In the genomic region with DNA sequence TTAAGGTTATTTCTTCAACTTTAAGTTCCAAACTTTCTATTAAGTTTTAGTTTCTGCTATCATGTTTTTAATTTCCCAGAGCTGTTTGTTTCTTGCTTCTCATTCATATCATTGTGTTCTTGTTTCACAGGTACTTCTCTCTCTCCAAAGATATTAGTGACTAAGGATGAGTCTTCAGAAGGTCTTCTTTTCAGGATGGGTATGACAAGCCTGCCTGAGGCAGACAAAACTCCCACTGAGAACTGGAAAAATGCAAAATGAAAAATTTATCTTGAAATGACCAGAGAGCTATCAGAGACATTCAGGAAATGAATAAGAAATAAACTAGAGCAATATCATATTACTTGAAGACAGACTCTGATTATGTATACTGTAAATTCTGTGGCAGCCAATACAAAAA, we compare ENCODE assay signal across 25 cellular contexts.
"Had no signal": no experiment of that assay in that cellular context is flagged by ENCODE, and none has a peak within 500 bp of the region (broad histone marks: within the 10 kb centered on the region; RNA-seq: fewer than 3 reads in every experiment).

No MANE protein-coding gene starts in this region.

- DNase-seq: activated CD4-positive, alpha-beta T cell treated with anti-CD3 and anti-CD28 coated beads, Interleukin-2, amount 10 ng/mL, durations not matched to agents 7 days and 5 days; activated CD8-positive, alpha-beta memory T cell treated with anti-CD3 and anti-CD28 coated beads, Interleukin-2, amount 10 ng/mL, durations not matched to agents 7 days and 5 days; activated CD8-positive, alpha-beta T cell treated with anti-CD3 and anti-CD28 coated beads for 36 hours; activated T-cell treated with anti-CD3 and anti-CD28 coated beads for 4 hours; brain microvascular endothelial cell; colonic mucosa; dorsolateral prefrontal cortex; left lung; naive thymus-derived CD8-positive, alpha-beta T cell; sigmoid colon; stimulated activated CD4-positive, alpha-beta T cell treated with anti-CD3 and anti-CD28 coated beads, Interleukin-2, amount 100 ng/mL, for 48 hours; stimulated activated CD8-positive, alpha-beta memory T cell treated with anti-CD3 and anti-CD28 coated beads, Interleukin-4, amount 100 ng/mL, for 48 hours; stimulated activated naive B cell treated with anti-CD40 and anti-IgM and Interleukin-4, amounts not matched to agents 10 μg/mL and 1 μg/mL and 100 μg/mL, for 72 hours; testis; trophoblast cell had no signal

- H3K36me3 Mint-ChIP-seq: activated CD8-positive, alpha-beta memory T cell treated with anti-CD3 and anti-CD28 coated beads, Interleukin-2, amount 10 ng/mL, durations not matched to agents 7 days and 5 days; neural progenitor cell; stimulated activated naive B cell treated with anti-CD40 and anti-IgM and Interleukin-4, amounts not matched to agents 10 μg/mL and 1 μg/mL and 100 μg/mL, for 72 hours had no signal

- H3K9me3 Mint-ChIP-seq: activated CD4-positive, alpha-beta T cell treated with anti-CD3 and anti-CD28 coated beads, Interleukin-2, amount 10 ng/mL, durations not matched to agents 7 days and 5 days; neural progenitor cell; T-helper 2 cell treated with Interferon-gamma antibody and Interleukin-4, amounts not matched to agents 5 μg/mL and 100 μg/mL, for 36 hours had no signal

- ATAC-seq: activated CD4-positive, CD25-positive, alpha-beta regulatory T cell treated with anti-CD3 and anti-CD28 coated beads, Interleukin-2, amount 50 U/mL, for 24 hours; activated CD8-positive, alpha-beta memory T cell treated with anti-CD3 and anti-CD28 coated beads, Interleukin-2, amount 10 ng/mL, durations not matched to agents 7 days and 5 days; activated CD8-positive, alpha-beta T cell treated with anti-CD3 and anti-CD28 coated beads for 36 hours; activated naive CD4-positive, alpha-beta T cell treated with anti-CD3 and anti-CD28 coated beads, Interleukin-2, amount 50 U/mL, for 72 hours; left lung; naive thymus-derived CD8-positive, alpha-beta T cell; stimulated activated naive B cell treated with anti-CD40 and anti-IgM and Interleukin-4, amounts not matched to agents 10 μg/mL and 1 μg/mL and 100 μg/mL, for 72 hours had no signal

- H3K9ac ChIP-seq: neural progenitor cell had no signal

- H3K36me3 ChIP-seq: ascending aorta, brain microvascular endothelial cell, colonic mucosa, left lung, neural progenitor cell, sigmoid colon, vagina had no signal

- H3K4me2 ChIP-seq: neural progenitor cell, smooth muscle cell had no signal

- H3K4me3 ChIP-seq: ascending aorta, colonic mucosa, dorsolateral prefrontal cortex, left lung, lung, neural progenitor cell, sigmoid colon, smooth muscle cell, testis, vagina had no signal

- H3K27ac Mint-ChIP-seq: activated CD4-positive, alpha-beta T cell treated with anti-CD3 and anti-CD28 coated beads, Interleukin-2, amount 10 ng/mL, durations not matched to agents 7 days and 5 days; activated CD8-positive, alpha-beta memory T cell treated with anti-CD3 and anti-CD28 coated beads, Interleukin-2, amount 10 ng/mL, durations not matched to agents 7 days and 5 days; activated CD8-positive, alpha-beta T cell treated with anti-CD3 and anti-CD28 coated beads for 36 hours; activated naive CD4-positive, alpha-beta T cell treated with anti-CD3 and anti-CD28 coated beads, Interleukin-2, amount 50 U/mL, for 72 hours; naive thymus-derived CD8-positive, alpha-beta T cell; neural progenitor cell; stimulated activated naive B cell treated with anti-CD40 and anti-IgM and Interleukin-4, amounts not matched to agents 10 μg/mL and 1 μg/mL and 100 μg/mL, for 72 hours; T-helper 2 cell treated with Interferon-gamma antibody and Interleukin-4, amounts not matched to agents 5 μg/mL and 100 μg/mL, for 36 hours had no signal

- H3K4me3 Mint-ChIP-seq: activated CD4-positive, alpha-beta T cell treated with anti-CD3 and anti-CD28 coated beads, Interleukin-2, amount 10 ng/mL, durations not matched to agents 7 days and 5 days; activated CD8-positive, alpha-beta memory T cell treated with anti-CD3 and anti-CD28 coated beads, Interleukin-2, amount 10 ng/mL, durations not matched to agents 7 days and 5 days; activated CD8-positive, alpha-beta T cell treated with anti-CD3 and anti-CD28 coated beads for 36 hours; central memory CD8-positive, alpha-beta T cell; naive thymus-derived CD8-positive, alpha-beta T cell; neural progenitor cell; stimulated activated naive B cell treated with anti-CD40 and anti-IgM and Interleukin-4, amounts not matched to agents 10 μg/mL and 1 μg/mL and 100 μg/mL, for 72 hours; T-helper 2 cell treated with Interferon-gamma antibody and Interleukin-4, amounts not matched to agents 5 μg/mL and 100 μg/mL, for 36 hours had no signal

- H3K4me1 Mint-ChIP-seq: activated CD4-positive, alpha-beta T cell treated with anti-CD3 and anti-CD28 coated beads, Interleukin-2, amount 10 ng/mL, durations not matched to agents 7 days and 5 days; activated CD8-positive, alpha-beta memory T cell treated with anti-CD3 and anti-CD28 coated beads, Interleukin-2, amount 10 ng/mL, durations not matched to agents 7 days and 5 days; central memory CD8-positive, alpha-beta T cell; naive thymus-derived CD8-positive, alpha-beta T cell; neural progenitor cell; stimulated activated naive B cell treated with anti-CD40 and anti-IgM and Interleukin-4, amounts not matched to agents 10 μg/mL and 1 μg/mL and 100 μg/mL, for 72 hours had no signal

- H3K27ac ChIP-seq: ascending aorta, brain microvascular endothelial cell, colonic mucosa, dorsolateral prefrontal cortex, left lung, neural progenitor cell, sigmoid colon, testis, vagina, VCaP had no signal

- H3K27me3 Mint-ChIP-seq: activated CD4-positive, alpha-beta T cell treated with anti-CD3 and anti-CD28 coated beads, Interleukin-2, amount 10 ng/mL, durations not matched to agents 7 days and 5 days; activated CD8-positive, alpha-beta memory T cell treated with anti-CD3 and anti-CD28 coated beads, Interleukin-2, amount 10 ng/mL, durations not matched to agents 7 days and 5 days; activated CD8-positive, alpha-beta T cell treated with anti-CD3 and anti-CD28 coated beads for 36 hours; stimulated activated naive B cell treated with anti-CD40 and anti-IgM and Interleukin-4, amounts not matched to agents 10 μg/mL and 1 μg/mL and 100 μg/mL, for 72 hours had no signal

- H2AFZ ChIP-seq: neural progenitor cell had no signal

- H3K27me3 ChIP-seq: ascending aorta, brain microvascular endothelial cell, colonic mucosa, left lung, neural progenitor cell, sigmoid colon, testis, vagina had no signal

- H3K9me3 ChIP-seq: colonic mucosa, testis, vagina had no signal

- H3K4me1 ChIP-seq: ascending aorta, colonic mucosa, left lung, neural progenitor cell, sigmoid colon, testis, vagina had no signal
